ENCODE assay signal across 18 cellular contexts in genomic region chr1:76285578-76286135, GRCh38.
DNase-seq lines count a peak whose midpoint lies in the region; ATAC-seq and TF ChIP-seq lines count a peak whose summit lies in the region.
"Had no signal": no experiment of that assay in that cellular context is flagged by ENCODE, and none has a peak within 500 bp of the region (broad histone marks: within the 10 kb centered on the region; RNA-seq: fewer than 3 reads in every experiment).

No MANE protein-coding gene starts in this region.

- no peaks in the 10 kb centered on the region for H3K9me3 Mint-ChIP-seq in T-helper 1 cell treated with Interleukin-12 subunit alpha and Interleukin-12 subunit beta and Interleukin-4 antibody, amounts not matched to agents 30 μg/mL and 1 μg/mL, for 36 hours
- H3K9me3 Mint-ChIP-seq: endodermal cell had no signal

- DNase-seq in cardiac muscle cell (ENCODE audit: low read depth in 1 of 2, low spot score in 1 of 2) (no peak), left cardiac atrium (no peak), DND-41 (peak; percentile 28), islet precursor cell (peak; percentile 61), middle frontal gyrus (ENCODE audit: extremely low spot score, low spot score) (no peak), right lobe of liver (no peak)
- DNase-seq: body of pancreas, colonic mucosa, endodermal cell, heart left ventricle, KG1, NCI-H1048, NCI-H2029, NCI-H446, right cardiac atrium had no signal

- H3K36me3 Mint-ChIP-seq in T-helper 1 cell treated with Interleukin-12 subunit alpha and Interleukin-12 subunit beta and Interleukin-4 antibody, amounts not matched to agents 30 μg/mL and 1 μg/mL, for 36 hours (ENCODE audit: low read depth) = peaks cover 2% of the 10 kb centered on the region

- no peak for TF ChIP-seq POLR2A in right lobe of liver (IDR thresholded peaks at IDR 0.05)

- no peaks in the 10 kb centered on the region for H3K79me2 ChIP-seq in DND-41 (ENCODE audit: insufficient read depth, low read length)

- peak overlapping the region; percentile 67 for H3K27ac Mint-ChIP-seq in T-helper 1 cell treated with Interleukin-12 subunit alpha and Interleukin-12 subunit beta and Interleukin-4 antibody, amounts not matched to agents 30 μg/mL and 1 μg/mL, for 36 hours
- H3K27ac Mint-ChIP-seq: endodermal cell had no signal

- H3K9ac ChIP-seq in DND-41 (ENCODE audit: low read depth, low read length) = no peak overlapping the region

- H2AFZ ChIP-seq in DND-41 (ENCODE audit: low read depth, low read length) = no peak overlapping the region

- intact Hi-C loops in left cardiac atrium (cut with DNase I) = no loop called here
- intact Hi-C loops in right lobe of liver (cut with DNase I) = no loop called here

- peak overlapping the region; percentile 36 for H3K4me3 Mint-ChIP-seq in T-helper 1 cell treated with Interleukin-12 subunit alpha and Interleukin-12 subunit beta and Interleukin-4 antibody, amounts not matched to agents 30 μg/mL and 1 μg/mL, for 36 hours
- H3K4me3 Mint-ChIP-seq: endodermal cell had no signal

- no peaks in the 10 kb centered on the region for H4K20me1 ChIP-seq in DND-41 (ENCODE audit: insufficient read depth, low read length)

- H3K4me1 Mint-ChIP-seq in T-helper 1 cell treated with Interleukin-12 subunit alpha and Interleukin-12 subunit beta and Interleukin-4 antibody, amounts not matched to agents 30 μg/mL and 1 μg/mL, for 36 hours (ENCODE audit: low read depth) = peaks cover 48% of the 10 kb centered on the region

- H3K4me2 ChIP-seq in DND-41 (ENCODE audit: insufficient read depth, low read length) = no peak overlapping the region

- H3K4me3 ChIP-seq in cardiac muscle cell (no peak overlapping the region), DND-41 (ENCODE audit: low read depth in 1 of 2, low read length in 2 of 2) (no peak overlapping the region), right lobe of liver (no peak overlapping the region)
- H3K4me3 ChIP-seq: body of pancreas, colonic mucosa, heart left ventricle, lung had no signal

- TF ChIP-seq CTCF in cardiac muscle cell (IDR thresholded peaks at IDR 0.05; ENCODE audit: low read depth, low read length) (no peak), DND-41 (IDR thresholded peaks at IDR 0.05; ENCODE audit: borderline replicate concordance, extremely low read depth, low read length, poor library complexity, severe bottlenecking) (no peak), right lobe of liver (IDR thresholded peaks at IDR 0.05) (no peak)

- ATAC-seq in left cardiac atrium (no peak), DND-41 (ENCODE audit: insufficient read depth, low read depth) (peak; percentile 68), HG02610 (IDR thresholded peaks at IDR 0.05; ENCODE audit: unreplicated experiment) (no peak), right lobe of liver (no peak)
- ATAC-seq: body of pancreas, heart left ventricle, right cardiac atrium had no signal

- H3K36me3 ChIP-seq in cardiac muscle cell (no peaks in the 10 kb centered on the region), DND-41 (ENCODE audit: insufficient read depth, low read length) (no peaks in the 10 kb centered on the region), right lobe of liver (no peaks in the 10 kb centered on the region)
- H3K36me3 ChIP-seq: colonic mucosa, heart left ventricle had no signal

- H3K27me3 Mint-ChIP-seq in T-helper 1 cell treated with Interleukin-12 subunit alpha and Interleukin-12 subunit beta and Interleukin-4 antibody, amounts not matched to agents 30 μg/mL and 1 μg/mL, for 36 hours (ENCODE audit: low read depth) = no peaks in the 10 kb centered on the region

- WGBS in right lobe of liver (ENCODE audit: insufficient coverage, low coverage, low lambda C conversion rate, missing lambda C conversion rate) = 33% methylated on average over 4 of the region's 4 CpGs

- H3K9me3 ChIP-seq in cardiac muscle cell (ENCODE audit: low read depth) = no peaks in the 10 kb centered on the region
- H3K9me3 ChIP-seq in DND-41 (ENCODE audit: insufficient read depth, low read length, severe bottlenecking) = no peaks in the 10 kb centered on the region
- H3K9me3 ChIP-seq in right lobe of liver = no peaks in the 10 kb centered on the region
- H3K9me3 ChIP-seq: body of pancreas, colonic mucosa, heart left ventricle had no signal

- H3K27me3 ChIP-seq in cardiac muscle cell (no peaks in the 10 kb centered on the region), DND-41 (ENCODE audit: insufficient read depth, low read length, poor library complexity) (no peaks in the 10 kb centered on the region), right lobe of liver (no peaks in the 10 kb centered on the region)
- H3K27me3 ChIP-seq: body of pancreas, colonic mucosa, heart left ventricle had no signal

- H3K4me1 ChIP-seq in cardiac muscle cell (ENCODE audit: low read depth) = peaks cover 9% of the 10 kb centered on the region
- H3K4me1 ChIP-seq in DND-41 (ENCODE audit: insufficient read depth, low read length) = no peaks in the 10 kb centered on the region
- no peaks in the 10 kb centered on the region for H3K4me1 ChIP-seq in right lobe of liver
- H3K4me1 ChIP-seq: body of pancreas, colonic mucosa had no signal

- H3K27ac ChIP-seq in cardiac muscle cell (peak overlapping the region; percentile 25), DND-41 (ENCODE audit: low read length) (no peak overlapping the region), right lobe of liver (no peak overlapping the region)
- H3K27ac ChIP-seq: body of pancreas, colonic mucosa, heart left ventricle had no signal

Comparison
In these comparisons a context has a peak if more than half of its experiments do, and no peak if none do; other contexts are left out.
1. DNase-seq: peak in DND-41 (single experiment) and islet precursor cell (single experiment); none in cardiac muscle cell (0 of 2), left cardiac atrium (single experiment), middle frontal gyrus (single experiment) and right lobe of liver (0 of 3).